10 cellular contexts compared by ENCODE assay signal in the genomic region with DNA sequence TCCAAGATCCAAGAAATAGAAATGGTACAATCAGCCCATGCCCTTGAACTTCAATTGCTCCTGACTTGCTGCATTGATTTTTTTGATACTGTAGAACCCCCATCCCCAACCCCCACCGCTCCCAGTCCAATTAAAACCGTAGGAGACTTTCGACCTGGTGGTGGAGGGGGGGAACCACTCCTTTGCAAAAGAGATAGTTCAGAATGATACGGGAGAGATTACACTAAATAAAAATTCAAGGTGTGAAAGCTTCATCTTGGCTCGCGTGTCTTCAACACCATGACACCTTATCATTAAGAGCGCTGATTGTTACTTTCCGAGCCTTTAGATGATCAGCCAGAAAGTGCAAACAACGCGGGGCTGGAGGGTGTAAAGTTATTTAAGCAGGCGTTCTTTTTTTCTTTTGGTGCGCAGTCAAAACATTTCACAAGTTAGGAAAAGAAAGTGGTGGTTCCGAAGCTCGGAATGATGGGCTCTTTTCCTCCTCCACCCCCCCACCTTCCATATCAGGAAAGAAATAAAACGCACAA. TPM values are rescaled to one million over a fixed set of nuclear protein-coding genes. Genes with fewer than 3 reads are reported as not detected.
DNase-seq lines count a peak whose midpoint lies in the region; ATAC-seq and TF ChIP-seq lines count a peak whose summit lies in the region.
"Had no signal": no experiment of that assay in that cellular context is flagged by ENCODE, and none has a peak within 500 bp of the region (broad histone marks: within the 10 kb centered on the region; RNA-seq: fewer than 3 reads in every experiment).

No MANE protein-coding gene starts in this region.

- H3K4me1 Mint-ChIP-seq in activated CD4-positive, alpha-beta T cell treated with anti-CD3 and anti-CD28 coated beads, Interleukin-2, amount 10 ng/mL, durations not matched to agents 24 days and 14 days = peaks cover 24% of the 10 kb centered on the region
- peaks cover 22% of the 10 kb centered on the region for H3K4me1 Mint-ChIP-seq in central memory CD8-positive, alpha-beta T cell

- peak overlapping the region; percentile 23 for H3K4me3 Mint-ChIP-seq in activated CD4-positive, alpha-beta T cell treated with anti-CD3 and anti-CD28 coated beads, Interleukin-2, amount 10 ng/mL, durations not matched to agents 24 days and 14 days
- peak overlapping the region; percentile 7 for H3K4me3 Mint-ChIP-seq in central memory CD8-positive, alpha-beta T cell

- H3K4me3 ChIP-seq in mesodermal cell (ENCODE audit: extremely low read depth, insufficient read depth, low read length, poor library complexity, severe bottlenecking) = peak overlapping the region; percentile 75
- H3K4me3 ChIP-seq in tibial artery = peak overlapping the region; percentile 64 to 74

- H3K4me1 ChIP-seq in mesodermal cell (ENCODE audit: control insufficient read depth, insufficient read depth, low read length, poor library complexity, severe bottlenecking) = peaks cover 9% of the 10 kb centered on the region
- peaks cover 0 to 28% (median 16%) of the 10 kb centered on the region in 4 donors for H3K4me1 ChIP-seq in tibial artery

- H3K36me3 ChIP-seq in mesodermal cell (ENCODE audit: control insufficient read depth, insufficient read depth, low read length) (peaks cover under 1% of the 10 kb centered on the region), tibial artery (no peaks in the 10 kb centered on the region)

- H3K9me3 ChIP-seq in mesodermal cell (ENCODE audit: control insufficient read depth, low read length) = no peaks in the 10 kb centered on the region
- no peaks in the 10 kb centered on the region for H3K9me3 ChIP-seq in tibial artery

- H3K9me3 Mint-ChIP-seq in activated CD4-positive, alpha-beta T cell treated with anti-CD3 and anti-CD28 coated beads, Interleukin-2, amount 10 ng/mL, durations not matched to agents 24 days and 14 days = peaks cover 14% of the 10 kb centered on the region
- peaks cover 14% of the 10 kb centered on the region for H3K9me3 Mint-ChIP-seq in central memory CD8-positive, alpha-beta T cell

- no peak for DNase-seq in activated CD4-positive, alpha-beta T cell treated with anti-CD3 and anti-CD28 coated beads, Interleukin-2, amount 10 ng/mL, durations not matched to agents 24 days and 14 days
- no peak for DNase-seq in activated CD4-positive, alpha-beta T cell treated with anti-CD3 and anti-CD28 coated beads, Interleukin-2, amount 50 U/mL, for 48 hours
- DNase-seq in central memory CD8-positive, alpha-beta T cell (ENCODE audit: low spot score in 2 of 2) = no peak
- DNase-seq in tibial artery (no peak), COLO668 (lab: John Stamatoyannopoulos, UW; ENCODE audit: unreplicated experiment) (no peak)
- DNase-seq in activated naive CD4-positive, alpha-beta T cell treated with anti-CD3 and anti-CD28 coated beads, Interleukin-2, amount 50 U/mL, for 16 hours = no peak
- DNase-seq: activated naive CD8-positive, alpha-beta T cell treated with anti-CD3 and anti-CD28 coated beads, Interleukin-2, amount 10 ng/mL, durations not matched to agents 7 days and 5 days; OCI-M1 had no signal

- no peak for TF ChIP-seq CTCF in tibial artery (IDR thresholded peaks at IDR 0.05)

- peak overlapping the region; percentile 89 for H3K27ac ChIP-seq in mesodermal cell (ENCODE audit: low read depth, low read length, severe bottlenecking)
- H3K27ac ChIP-seq in tibial artery = peak overlapping the region; percentile 78 to 85

- no peak for ATAC-seq in central memory CD8-positive, alpha-beta T cell (replicated peaks; ENCODE audit: extremely low read depth, poor library complexity, severe bottlenecking)
- ATAC-seq in HG02571 (IDR thresholded peaks at IDR 0.05; ENCODE audit: unreplicated experiment) = no peak

- peaks cover 0 to 22% of the 10 kb centered on the region in 2 donors for H3K27me3 ChIP-seq in tibial artery

- H3K36me3 Mint-ChIP-seq in activated CD4-positive, alpha-beta T cell treated with anti-CD3 and anti-CD28 coated beads, Interleukin-2, amount 10 ng/mL, durations not matched to agents 24 days and 14 days (ENCODE audit: low read depth) = peaks cover 6% of the 10 kb centered on the region
- H3K36me3 Mint-ChIP-seq in central memory CD8-positive, alpha-beta T cell (ENCODE audit: insufficient read depth) = no peaks in the 10 kb centered on the region

- 0% methylated on average over 7 of the region's 15 CpGs; no CpG with 5 or more reads in 1 of the 2 experiments for WGBS in mesodermal cell (ENCODE audit: insufficient coverage in 2 of 2), 2 experiments

- peaks cover 75% of the 10 kb centered on the region for H3K27me3 Mint-ChIP-seq in activated CD4-positive, alpha-beta T cell treated with anti-CD3 and anti-CD28 coated beads, Interleukin-2, amount 10 ng/mL, durations not matched to agents 24 days and 14 days
- peaks cover 78% of the 10 kb centered on the region for H3K27me3 Mint-ChIP-seq in central memory CD8-positive, alpha-beta T cell

- intact Hi-C loops in activated CD4-positive, alpha-beta T cell treated with anti-CD3 and anti-CD28 coated beads, Interleukin-2, amount 10 ng/mL, durations not matched to agents 24 days and 14 days (cut with micrococcal nuclease) = no loop called here
- intact Hi-C loops in tibial artery (cut with DNase I; ENCODE audit: low total_unique reads) = no loop called here

- H3K27ac Mint-ChIP-seq in activated CD4-positive, alpha-beta T cell treated with anti-CD3 and anti-CD28 coated beads, Interleukin-2, amount 10 ng/mL, durations not matched to agents 24 days and 14 days = no peak overlapping the region
- H3K27ac Mint-ChIP-seq in central memory CD8-positive, alpha-beta T cell (ENCODE audit: low read depth) = no peak overlapping the region

RNA-seq across cellular contexts. Expression of a gene that starts 1.3 kb away (rescaled TPM):
- total RNA-seq in activated CD4-positive, alpha-beta T cell treated with anti-CD3 and anti-CD28 coated beads, Interleukin-2, amount 10 ng/mL, durations not matched to agents 24 days and 14 days = 0.37 and 0.50 TPM in 2 replicates
- polyA plus RNA-seq in mesodermal cell (2013, experiment 1 of 2) = 24.0 TPM
- 22.5 TPM for polyA plus RNA-seq in mesodermal cell (2013, experiment 2 of 2)
